ENCODE assay signal across 14 cellular contexts in genomic region chr10:117350905-117351304, GRCh38. TPM values are rescaled to one million over a fixed set of nuclear protein-coding genes. Genes with fewer than 3 reads are reported as not detected.
A peak's percentile ranks its signal among the peaks of the same experiment; 100 is the strongest.
DNase-seq lines count a peak whose midpoint lies in the region; ATAC-seq, FAIRE-seq and TF ChIP-seq lines count a peak whose summit lies in the region.
"Had no signal": no experiment of that assay in that cellular context is flagged by ENCODE, and none has a peak within 500 bp of the region (broad histone marks: within the 10 kb centered on the region; RNA-seq: fewer than 3 reads in every experiment).

No MANE protein-coding gene starts in this region.

- no peak for TF ChIP-seq EP300 in GM12878 (IDR thresholded peaks at IDR 0.05; ENCODE audit: borderline replicate concordance in 1 of 2, control insufficient read depth in 1 of 2, low read depth in 2 of 2, low read length in 2 of 2)

- H2AFZ ChIP-seq in GM12878 (ENCODE audit: control insufficient read depth, low read depth, low read length) = no peak overlapping the region
- H2AFZ ChIP-seq in PC-9 = no peak overlapping the region

- H3K4me2 ChIP-seq in GM12878 (ENCODE audit: control insufficient read depth, insufficient read depth) (no peak overlapping the region; the same call in 1 of the 2 replicates), PC-9 (no peak overlapping the region)

- no peaks in the 10 kb centered on the region for H4K20me1 ChIP-seq in GM12878 (ENCODE audit: control insufficient read depth, insufficient read depth)
- H4K20me1 ChIP-seq in PC-9 (ENCODE audit: insufficient read depth) = no peaks in the 10 kb centered on the region

- H3K4me1 ChIP-seq in GM12878 (ENCODE audit: control insufficient read depth, insufficient read depth, low read length) (peaks cover 5% of the 10 kb centered on the region; the same call in 1 of the 2 replicates), PC-9 (replicated peaks; ENCODE audit: insufficient read depth) (no peaks in the 10 kb centered on the region)

- DNase-seq in GM12878 (ENCODE audit: low read depth, low spot score) (no peak), PC-9 (no peak), hypothalamus (lab: John Stamatoyannopoulos, UW) (no peak), NCI-H226 (no peak)
- DNase-seq in activated CD4-positive, alpha-beta T cell treated with anti-CD3 and anti-CD28 coated beads, Interleukin-2, amount 50 U/mL, for 1 hour = no peak
- DNase-seq: activated naive CD4-positive, alpha-beta T cell treated with anti-CD3 and anti-CD28 coated beads for 36 hours; CD8-positive, alpha-beta memory T cell; NCI-H2081 treated with DMSO at 0.1 percent for 48 hours; psoas muscle had no signal

- TF ChIP-seq CTCF in GM12878 (IDR thresholded peaks at IDR 0.05 in 2 of 3, conservative IDR thresholded peaks at IDR 0.05 in 1 of 3; ENCODE audit: control insufficient read depth in 2 of 3, extremely low read depth in 1 of 3, insufficient read depth in 1 of 3, low read depth in 3 of 3, low read length in 3 of 3) = no peak
- no peak for TF ChIP-seq CTCF in PC-9 (conservative IDR thresholded peaks at IDR 0.05)

- no peak for TF ChIP-seq POLR2A in GM12878 (IDR thresholded peaks at IDR 0.05; ENCODE audit: low read depth, low read length)

- BruUV-seq in GM12878 (replicated peaks; lab: Mats Ljungman, UMichigan) (no TSS peak), PC-9 (replicated peaks; lab: Mats Ljungman, UMichigan) (no TSS peak)

- RAD21 ChIA-PET in GM12878 (lab: Charles Lee; ENCODE audit: unreplicated experiment) = interaction anchor here (0.7 to 3.6 kb wide), 5 partner anchors 9 to 23 kb away, joined by 3 to 16 read pairs (median 4); no protein-coding TSS in a partner anchor

- no peaks in the 10 kb centered on the region for H3F3A ChIP-seq in PC-9 (ENCODE audit: insufficient read depth, low read depth)

- H3K4me3 ChIP-seq in GM12878 (no peak overlapping the region), PC-9 (no peak overlapping the region)
- H3K4me3 ChIP-seq: psoas muscle had no signal

- SMC1A ChIA-PET in GM12878 (lab: Charles Lee; ENCODE audit: uncharacterized antibody, unreplicated experiment) = interaction anchor here (0.7 to 4.8 kb wide), 8 partner anchors 9 to 119 kb away, joined by 3 to 35 read pairs (median 3); no protein-coding TSS in a partner anchor

- POLR2A ChIA-PET in GM12878 (lab: Charles Lee) (interaction anchor here (1.1 kb wide), 1 partner anchor 10 kb away, joined by 3 read pairs; no protein-coding TSS in a partner anchor), PC-9 (lab: Charles Lee; ENCODE audit: unreplicated experiment) (no interaction called here)

- CTCF ChIA-PET in GM12878 (lab: Yijun Ruan, JAX) (interaction anchor here (1.2 to 6.1 kb wide), 3 partner anchors 9 to 19 kb away, joined by 3 to 32 read pairs (median 11); no protein-coding TSS in a partner anchor), PC-9 (lab: Charles Lee) (no interaction called here)

- in situ Hi-C loops in GM12878 (cut with MboI) = no loop called here

- H3K27me3 ChIP-seq in GM12878 (replicated peaks in 1 of 2; ENCODE audit: control insufficient read depth in 2 of 2, insufficient read depth in 2 of 2, low read length in 1 of 2) (no peaks in the 10 kb centered on the region), PC-9 (ENCODE audit: insufficient read depth, low read depth) (no peaks in the 10 kb centered on the region)

- peak overlapping the region; percentile 46 for H3K27ac ChIP-seq in GM12878 (ENCODE audit: control insufficient read depth, insufficient read depth)
- no peak overlapping the region for H3K27ac ChIP-seq in PC-9
- H3K27ac ChIP-seq: psoas muscle had no signal

- no peak for TF ChIP-seq RAD21 in GM12878 (IDR thresholded peaks at IDR 0.05; ENCODE audit: insufficient read depth, low read depth, low read length)

- H3K36me3 ChIP-seq in GM12878 (ENCODE audit: control insufficient read depth in 2 of 2, insufficient read depth in 2 of 2, low read length in 1 of 2) (no peaks in the 10 kb centered on the region), PC-9 (ENCODE audit: low read depth) (no peaks in the 10 kb centered on the region)

- WGBS in GM12878 (ENCODE audit: insufficient coverage, insufficient replicate concordance, low lambda C conversion rate, missing lambda C conversion rate) = 31% methylated on average over 3 of the region's 3 CpGs

- intact Hi-C loops in GM12878 (cut with micrococcal nuclease; ENCODE audit: unreplicated experiment) = no loop called here
- intact Hi-C loops in PC-9 (cut with micrococcal nuclease; ENCODE audit: unreplicated experiment) = no loop called here

- no peak for FAIRE-seq in GM12878 (lab: Jason Lieb, UNC)
- FAIRE-seq: colon, HTR-8/SVneo had no signal

- no peaks in the 10 kb centered on the region for H3K9me2 ChIP-seq in PC-9 (ENCODE audit: insufficient read depth)

- ATAC-seq in GM18861 (IDR thresholded peaks at IDR 0.05; ENCODE audit: unreplicated experiment) (peak; percentile 71), GM21528 (IDR thresholded peaks at IDR 0.05; ENCODE audit: low FRiP score, unreplicated experiment) (peak; percentile 83), HG03135 (IDR thresholded peaks at IDR 0.05; ENCODE audit: unreplicated experiment) (peak; percentile 82), GM12878 (peak; percentile 72)
- ATAC-seq: psoas muscle had no signal

- H3K9me3 ChIP-seq in GM12878 (replicated peaks; ENCODE audit: control insufficient read depth, insufficient read depth, low read length) = no peaks in the 10 kb centered on the region
- no peaks in the 10 kb centered on the region for H3K9me3 ChIP-seq in PC-9 (ENCODE audit: insufficient read depth, low read depth)
- H3K9me3 ChIP-seq: psoas muscle had no signal

- H3K9ac ChIP-seq in GM12878 (ENCODE audit: control insufficient read depth, insufficient read depth, low read length) = no peak overlapping the region

- H3K79me2 ChIP-seq in GM12878 (ENCODE audit: control insufficient read depth, insufficient read depth, low read length) (peaks cover 31% of the 10 kb centered on the region), PC-9 (ENCODE audit: low read depth) (peaks cover 74% of the 10 kb centered on the region)

TF ChIP-seq in GM12878, 131 proteins besides CTCF, POLR2A, EP300 and RAD21:
- TF ChIP-seq TARDBP (IDR thresholded peaks at IDR 0.05; ENCODE audit: borderline replicate concordance) (no peak), SPI1 (IDR thresholded peaks at IDR 0.05; ENCODE audit: borderline replicate concordance, insufficient read depth, low read depth, low read length) (peak; percentile 79)
TF ChIP-seq in GM12878: peak in this region for 1.

RNA-seq across cellular contexts. Expression of gene PDZD8, which starts 24.3 kb away (rescaled TPM):
- 30.2 and 36.1 TPM in 2 replicates for total RNA-seq in GM12878 (2013; cell fraction: nucleolus; rRNA removed)
- total RNA-seq in GM12878 (2014; rRNA removed) = 6.1 and 7.1 TPM in 2 replicates
- 14.1 and 14.4 TPM in 2 replicates for total RNA-seq in GM12878 (2014; rRNA removed; fragmentation: Illumina TruSeq; extraction: Trizol)
- 16.7 and 17.0 TPM in 2 replicates for total RNA-seq in GM12878 (2021)
- 5.5 TPM for polyA plus RNA-seq in GM12878 (2011; ENCODE audit: low read depth)
- polyA plus RNA-seq in GM12878 (2011; rRNA removed) = 21.2 and 29.3 TPM in 2 replicates
- polyA plus RNA-seq in GM12878 (2011; cell fraction: cytosol; rRNA removed) = 9.6 and 12.6 TPM in 2 replicates
- polyA plus RNA-seq in GM12878 (2011; cell fraction: nucleus; rRNA removed) = 9.3 and 10.4 TPM in 2 replicates
- polyA plus RNA-seq in GM12878 (2012) = 5.3 and 5.4 TPM in 2 replicates
- 15.5 and 17.9 TPM in 2 replicates for polyA plus RNA-seq in GM12878 (2014; fragmentation: Illumina TruSeq; extraction: Trizol)
- polyA plus RNA-seq in GM12878 (2014; fragmentation: Nextera tagmentation; extraction: Ambion mirVana) = 1 to 10 TPM; 2.0 to 2.1 TPM
- polyA plus RNA-seq in GM12878 (2014; rRNA removed) = 5.1 and 6.3 TPM in 2 replicates
- polyA plus RNA-seq in GM12878 (2016; fragmentation: Nextera tagmentation; extraction: Ambion mirVana) = 1 to 10 TPM; 5.0 to 5.4 TPM
- polyA minus RNA-seq in GM12878 (2011; rRNA and poly(A)+ RNA removed) = 49.7 and 60.6 TPM in 2 replicates
- polyA minus RNA-seq in GM12878 (2011; cell fraction: cytosol; rRNA and poly(A)+ RNA removed) = 22.4 and 23.1 TPM in 2 replicates
- polyA minus RNA-seq in GM12878 (2011; cell fraction: nucleus; rRNA and poly(A)+ RNA removed) = 15.2 and 24.7 TPM in 2 replicates
- total RNA-seq in PC-9 (2021) = 13.1 and 16.0 TPM in 2 replicates
